In the genomic region with DNA sequence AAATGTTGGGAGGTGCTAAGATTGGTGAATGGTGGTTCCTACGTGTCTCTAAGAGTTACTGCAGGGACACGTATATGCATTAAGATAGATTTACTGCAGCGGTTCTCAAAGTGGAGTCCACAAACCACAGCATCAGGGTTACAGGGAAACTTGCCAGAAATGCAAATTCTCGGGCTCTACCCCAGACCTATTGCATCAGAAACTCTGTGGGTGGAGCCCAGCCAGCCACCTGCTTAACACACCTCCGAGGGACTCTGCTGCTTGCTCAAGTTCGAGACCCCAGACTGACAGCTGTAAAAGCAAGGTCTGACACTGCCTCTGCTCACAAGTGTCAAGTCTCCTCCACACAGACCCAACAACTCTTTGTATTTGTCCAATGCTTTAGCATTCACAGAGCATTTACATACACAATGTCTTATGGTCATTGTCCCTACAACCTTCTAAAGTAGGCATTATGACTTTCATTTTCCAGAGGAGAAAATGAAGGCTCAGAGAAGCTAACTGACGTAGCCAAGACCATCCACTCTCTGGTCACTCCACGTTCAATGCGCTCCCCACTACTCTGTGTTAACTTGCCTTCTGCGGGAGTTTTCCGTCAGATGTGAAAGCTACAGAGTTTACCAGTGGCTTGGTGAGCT, we compare ENCODE assay signal across 1 cellular context.
A peak's percentile ranks its signal among the peaks of the same experiment; 100 is the strongest.
TF ChIP-seq lines count a peak whose summit lies in the region.

No MANE protein-coding gene starts in this region.

TF ChIP-seq in K562, 482 proteins besides CTCF, POLR2A, EP300 and RAD21 (continued from another document and continues in another):
- TF ChIP-seq, protein P1, sequence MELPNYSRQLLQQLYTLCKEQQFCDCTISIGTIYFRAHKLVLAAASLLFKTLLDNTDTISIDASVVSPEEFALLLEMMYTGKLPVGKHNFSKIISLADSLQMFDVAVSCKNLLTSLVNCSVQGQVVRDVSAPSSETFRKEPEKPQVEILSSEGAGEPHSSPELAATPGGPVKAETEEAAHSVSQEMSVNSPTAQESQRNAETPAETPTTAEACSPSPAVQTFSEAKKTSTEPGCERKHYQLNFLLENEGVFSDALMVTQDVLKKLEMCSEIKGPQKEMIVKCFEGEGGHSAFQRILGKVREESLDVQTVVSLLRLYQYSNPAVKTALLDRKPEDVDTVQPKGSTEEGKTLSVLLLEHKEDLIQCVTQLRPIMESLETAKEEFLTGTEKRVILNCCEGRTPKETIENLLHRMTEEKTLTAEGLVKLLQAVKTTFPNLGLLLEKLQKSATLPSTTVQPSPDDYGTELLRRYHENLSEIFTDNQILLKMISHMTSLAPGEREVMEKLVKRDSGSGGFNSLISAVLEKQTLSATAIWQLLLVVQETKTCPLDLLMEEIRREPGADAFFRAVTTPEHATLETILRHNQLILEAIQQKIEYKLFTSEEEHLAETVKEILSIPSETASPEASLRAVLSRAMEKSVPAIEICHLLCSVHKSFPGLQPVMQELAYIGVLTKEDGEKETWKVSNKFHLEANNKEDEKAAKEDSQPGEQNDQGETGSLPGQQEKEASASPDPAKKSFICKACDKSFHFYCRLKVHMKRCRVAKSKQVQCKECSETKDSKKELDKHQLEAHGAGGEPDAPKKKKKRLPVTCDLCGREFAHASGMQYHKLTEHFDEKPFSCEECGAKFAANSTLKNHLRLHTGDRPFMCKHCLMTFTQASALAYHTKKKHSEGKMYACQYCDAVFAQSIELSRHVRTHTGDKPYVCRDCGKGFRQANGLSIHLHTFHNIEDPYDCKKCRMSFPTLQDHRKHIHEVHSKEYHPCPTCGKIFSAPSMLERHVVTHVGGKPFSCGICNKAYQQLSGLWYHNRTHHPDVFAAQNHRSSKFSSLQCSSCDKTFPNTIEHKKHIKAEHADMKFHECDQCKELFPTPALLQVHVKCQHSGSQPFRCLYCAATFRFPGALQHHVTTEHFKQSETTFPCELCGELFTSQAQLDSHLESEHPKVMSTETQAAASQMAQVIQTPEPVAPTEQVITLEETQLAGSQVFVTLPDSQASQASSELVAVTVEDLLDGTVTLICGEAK (IDR thresholded peaks at IDR 0.05): no peak
- TF ChIP-seq, protein P1 (CRISPR knock-in tag; IDR thresholded peaks at IDR 0.05): no peak
- TF ChIP-seq ZNF174 (CRISPR knock-in tag; IDR thresholded peaks at IDR 0.05) (no peak), ZNF354B (CRISPR knock-in tag; IDR thresholded peaks at IDR 0.05) (no peak), CCNT2 (IDR thresholded peaks at IDR 0.05; ENCODE audit: borderline replicate concordance, extremely low read depth, insufficient read length, low read depth, low read length) (no peak), ARNT (IDR thresholded peaks at IDR 0.05) (no peak), LEF1 (IDR thresholded peaks at IDR 0.05) (no peak), ZNF79 (CRISPR knock-in tag; IDR thresholded peaks at IDR 0.05; ENCODE audit: low read depth) (0 out of 2 replicates have a peak, but pooled peaks have one; percentile 3), ZNF316 (IDR thresholded peaks at IDR 0.05) (peak; percentile 9; the same call in 1 of the 2 replicates), HOXB6 (CRISPR knock-in tag; IDR thresholded peaks at IDR 0.05; ENCODE audit: borderline replicate concordance) (no peak), ZNF436 (CRISPR knock-in tag; IDR thresholded peaks at IDR 0.05) (no peak), DACH1 (IDR thresholded peaks at IDR 0.05; ENCODE audit: partially characterized antibody) (no peak), NR2C2 (CRISPR knock-in tag; IDR thresholded peaks at IDR 0.05) (no peak), NR2C2 (tag; IDR thresholded peaks at IDR 0.05) (peak; percentile 38; the same call in 1 of the 2 replicates), ZNF766 (CRISPR knock-in tag; conservative IDR thresholded peaks at IDR 0.05) (0 out of 2 replicates have a peak, but pooled peaks have one; percentile 23), KLF10 (CRISPR knock-in tag; IDR thresholded peaks at IDR 0.05) (no peak), PHB2 (IDR thresholded peaks at IDR 0.05; ENCODE audit: low read depth) (no peak), ZFPM2 (CRISPR knock-in tag; IDR thresholded peaks at IDR 0.05) (no peak), KAT8 (IDR thresholded peaks at IDR 0.05; ENCODE audit: low read depth) (no peak), CBFB (CRISPR knock-in tag; IDR thresholded peaks at IDR 0.05) (no peak), ZNF197 (CRISPR knock-in tag; IDR thresholded peaks at IDR 0.05; ENCODE audit: low read depth) (no peak), MAZ (CRISPR knock-in tag; conservative IDR thresholded peaks at IDR 0.05 in 1 of 2, IDR thresholded peaks at IDR 0.05 in 1 of 2) (peak in 1 of 2 experiments; percentile 72; a peak in 2 of 4 replicates), ZNF764 (CRISPR knock-in tag; IDR thresholded peaks at IDR 0.05; ENCODE audit: low read depth) (no peak), MCM7 (IDR thresholded peaks at IDR 0.05) (no peak), SLC30A9 (CRISPR knock-in tag; IDR thresholded peaks at IDR 0.05) (no peak), MYC (IDR thresholded peaks at IDR 0.05; ENCODE audit: low read depth, low read length) (peak; percentile 85), MYC (CRISPR knock-in tag; IDR thresholded peaks at IDR 0.05; ENCODE audit: borderline replicate concordance, low read depth) (no peak), WHSC1 (IDR thresholded peaks at IDR 0.05; ENCODE audit: low read length) (no peak), TEAD2 (tag; IDR thresholded peaks at IDR 0.05) (no peak), SMAD1 (IDR thresholded peaks at IDR 0.05; ENCODE audit: low read depth, low read length, partially characterized antibody) (no peak), ZKSCAN3 (CRISPR knock-in tag; IDR thresholded peaks at IDR 0.05) (no peak), BCOR (IDR thresholded peaks at IDR 0.05) (no peak), GTF2F1 (IDR thresholded peaks at IDR 0.05; ENCODE audit: low read depth, low read length) (no peak), CBX3 (IDR thresholded peaks at IDR 0.05; ENCODE audit: borderline replicate concordance in 1 of 2, low read length in 2 of 2) (no peak), CBFA2T3 (IDR thresholded peaks at IDR 0.05) (no peak), FOXJ2 (tag; IDR thresholded peaks at IDR 0.05) (peak; percentile 70)
- TF ChIP-seq, protein P2, sequence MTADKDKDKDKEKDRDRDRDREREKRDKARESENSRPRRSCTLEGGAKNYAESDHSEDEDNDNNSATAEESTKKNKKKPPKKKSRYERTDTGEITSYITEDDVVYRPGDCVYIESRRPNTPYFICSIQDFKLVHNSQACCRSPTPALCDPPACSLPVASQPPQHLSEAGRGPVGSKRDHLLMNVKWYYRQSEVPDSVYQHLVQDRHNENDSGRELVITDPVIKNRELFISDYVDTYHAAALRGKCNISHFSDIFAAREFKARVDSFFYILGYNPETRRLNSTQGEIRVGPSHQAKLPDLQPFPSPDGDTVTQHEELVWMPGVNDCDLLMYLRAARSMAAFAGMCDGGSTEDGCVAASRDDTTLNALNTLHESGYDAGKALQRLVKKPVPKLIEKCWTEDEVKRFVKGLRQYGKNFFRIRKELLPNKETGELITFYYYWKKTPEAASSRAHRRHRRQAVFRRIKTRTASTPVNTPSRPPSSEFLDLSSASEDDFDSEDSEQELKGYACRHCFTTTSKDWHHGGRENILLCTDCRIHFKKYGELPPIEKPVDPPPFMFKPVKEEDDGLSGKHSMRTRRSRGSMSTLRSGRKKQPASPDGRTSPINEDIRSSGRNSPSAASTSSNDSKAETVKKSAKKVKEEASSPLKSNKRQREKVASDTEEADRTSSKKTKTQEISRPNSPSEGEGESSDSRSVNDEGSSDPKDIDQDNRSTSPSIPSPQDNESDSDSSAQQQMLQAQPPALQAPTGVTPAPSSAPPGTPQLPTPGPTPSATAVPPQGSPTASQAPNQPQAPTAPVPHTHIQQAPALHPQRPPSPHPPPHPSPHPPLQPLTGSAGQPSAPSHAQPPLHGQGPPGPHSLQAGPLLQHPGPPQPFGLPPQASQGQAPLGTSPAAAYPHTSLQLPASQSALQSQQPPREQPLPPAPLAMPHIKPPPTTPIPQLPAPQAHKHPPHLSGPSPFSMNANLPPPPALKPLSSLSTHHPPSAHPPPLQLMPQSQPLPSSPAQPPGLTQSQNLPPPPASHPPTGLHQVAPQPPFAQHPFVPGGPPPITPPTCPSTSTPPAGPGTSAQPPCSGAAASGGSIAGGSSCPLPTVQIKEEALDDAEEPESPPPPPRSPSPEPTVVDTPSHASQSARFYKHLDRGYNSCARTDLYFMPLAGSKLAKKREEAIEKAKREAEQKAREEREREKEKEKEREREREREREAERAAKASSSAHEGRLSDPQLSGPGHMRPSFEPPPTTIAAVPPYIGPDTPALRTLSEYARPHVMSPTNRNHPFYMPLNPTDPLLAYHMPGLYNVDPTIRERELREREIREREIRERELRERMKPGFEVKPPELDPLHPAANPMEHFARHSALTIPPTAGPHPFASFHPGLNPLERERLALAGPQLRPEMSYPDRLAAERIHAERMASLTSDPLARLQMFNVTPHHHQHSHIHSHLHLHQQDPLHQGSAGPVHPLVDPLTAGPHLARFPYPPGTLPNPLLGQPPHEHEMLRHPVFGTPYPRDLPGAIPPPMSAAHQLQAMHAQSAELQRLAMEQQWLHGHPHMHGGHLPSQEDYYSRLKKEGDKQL (CRISPR knock-in tag; IDR thresholded peaks at IDR 0.05; ENCODE audit: borderline replicate concordance): no peak
- TF ChIP-seq, protein P3, sequence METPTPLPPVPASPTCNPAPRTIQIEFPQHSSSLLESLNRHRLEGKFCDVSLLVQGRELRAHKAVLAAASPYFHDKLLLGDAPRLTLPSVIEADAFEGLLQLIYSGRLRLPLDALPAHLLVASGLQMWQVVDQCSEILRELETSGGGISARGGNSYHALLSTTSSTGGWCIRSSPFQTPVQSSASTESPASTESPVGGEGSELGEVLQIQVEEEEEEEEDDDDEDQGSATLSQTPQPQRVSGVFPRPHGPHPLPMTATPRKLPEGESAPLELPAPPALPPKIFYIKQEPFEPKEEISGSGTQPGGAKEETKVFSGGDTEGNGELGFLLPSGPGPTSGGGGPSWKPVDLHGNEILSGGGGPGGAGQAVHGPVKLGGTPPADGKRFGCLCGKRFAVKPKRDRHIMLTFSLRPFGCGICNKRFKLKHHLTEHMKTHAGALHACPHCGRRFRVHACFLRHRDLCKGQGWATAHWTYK (CRISPR knock-in tag; IDR thresholded peaks at IDR 0.05): no peak
- TF ChIP-seq, protein P4, sequence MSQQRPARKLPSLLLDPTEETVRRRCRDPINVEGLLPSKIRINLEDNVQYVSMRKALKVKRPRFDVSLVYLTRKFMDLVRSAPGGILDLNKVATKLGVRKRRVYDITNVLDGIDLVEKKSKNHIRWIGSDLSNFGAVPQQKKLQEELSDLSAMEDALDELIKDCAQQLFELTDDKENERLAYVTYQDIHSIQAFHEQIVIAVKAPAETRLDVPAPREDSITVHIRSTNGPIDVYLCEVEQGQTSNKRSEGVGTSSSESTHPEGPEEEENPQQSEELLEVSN (IDR thresholded peaks at IDR 0.05; ENCODE audit: borderline replicate concordance in 1 of 2, extremely low read depth in 1 of 2, insufficient read depth in 1 of 2, insufficient read length in 1 of 2, low read depth in 1 of 2, low read length in 1 of 2, poor library complexity in 1 of 2, severe bottlenecking in 1 of 2): peak; percentile 32 to 75
